In the genomic region with DNA sequence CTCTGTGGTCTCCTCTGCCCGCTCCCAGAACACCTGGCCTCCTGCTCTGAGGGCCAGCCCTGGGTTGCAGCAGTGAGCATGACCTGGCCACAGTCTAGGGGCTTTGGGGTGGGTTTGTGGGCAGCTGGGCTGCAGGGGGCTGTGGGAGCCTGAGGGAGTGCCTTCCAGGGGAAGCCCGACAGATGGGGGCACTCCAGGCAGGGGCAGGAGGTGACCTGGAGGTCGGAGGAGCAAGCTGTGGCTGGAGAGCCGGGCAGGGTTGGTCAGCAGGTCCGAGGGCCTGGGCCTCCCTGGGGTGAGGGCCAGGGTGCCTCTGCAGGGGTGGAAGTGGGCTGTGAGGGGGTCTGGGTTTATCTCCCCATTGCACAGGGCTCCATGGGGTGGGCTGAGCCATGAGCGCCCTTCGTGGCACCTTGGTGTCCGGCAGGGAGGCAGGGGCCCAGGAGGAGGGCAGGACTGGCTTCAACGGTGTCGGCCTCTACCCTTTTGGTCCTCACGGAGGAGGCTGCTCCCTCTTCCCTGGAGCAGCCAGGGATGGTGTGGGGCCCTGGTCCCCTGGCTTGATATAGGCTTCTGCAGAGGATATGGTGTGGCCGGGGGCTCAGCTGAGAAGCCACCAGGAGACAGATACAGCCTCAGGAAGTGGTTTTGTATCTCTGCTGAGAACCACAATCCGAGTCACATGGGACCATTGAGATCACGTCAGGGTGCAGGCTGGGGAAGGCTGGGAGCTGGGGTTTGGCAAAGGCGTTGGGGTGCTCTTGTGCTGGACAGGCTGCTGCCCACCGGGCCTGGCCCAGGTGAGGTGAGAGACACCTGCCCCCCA, we compare ENCODE assay signal across 9 cellular contexts. TPM values are rescaled to one million over a fixed set of nuclear protein-coding genes. Genes with fewer than 3 reads are reported as not detected.
DNase-seq lines count a peak whose midpoint lies in the region; ATAC-seq and TF ChIP-seq lines count a peak whose summit lies in the region.
"Had no signal": no experiment of that assay in that cellular context is flagged by ENCODE, and none has a peak within 500 bp of the region (broad histone marks: within the 10 kb centered on the region; RNA-seq: fewer than 3 reads in every experiment).

No MANE protein-coding gene starts in this region.

- DNase-seq in Peyer's patch (peak in 2 of 3 donors; percentile 80 to 84), NCI-H1694 treated with DMSO at 0.1 percent for 48 hours (lab: John Stamatoyannopoulos, UW) (no peak), mammary epithelial cell (no peak)
- peak; percentile 77 for DNase-seq in activated naive CD4-positive, alpha-beta T cell treated with anti-CD3 and anti-CD28 coated beads for 36 hours
- DNase-seq in stimulated activated CD4-positive, alpha-beta T cell treated with anti-CD3 and anti-CD28 coated beads, Interleukin-4, amount 100 ng/mL, for 24 hours, result peak; percentile 48

- H3K4me2 ChIP-seq in mammary epithelial cell (ENCODE audit: insufficient read depth, low read depth, low read length), result no peak overlapping the region

- H3K27ac ChIP-seq in Peyer's patch, result peak overlapping the region in 1 of 4 donors; percentile 38
- H3K27ac ChIP-seq in mammary epithelial cell (ENCODE audit: insufficient read depth, low read depth, low read length), result no peak overlapping the region

- no peak for TF ChIP-seq CTCF in Peyer's patch (IDR thresholded peaks at IDR 0.05)
- no peak for TF ChIP-seq CTCF in mammary epithelial cell (conservative IDR thresholded peaks at IDR 0.05 in 1 of 2, IDR thresholded peaks at IDR 0.05 in 1 of 2; ENCODE audit: extremely low read depth in 1 of 2, insufficient read depth in 1 of 2, low read depth in 1 of 2, low read length in 2 of 2)

- no peak overlapping the region for H3K27ac Mint-ChIP-seq in activated naive CD4-positive, alpha-beta T cell treated with anti-CD3 and anti-CD28 coated beads for 36 hours

- no peaks in the 10 kb centered on the region for H3K27me3 Mint-ChIP-seq in activated naive CD4-positive, alpha-beta T cell treated with anti-CD3 and anti-CD28 coated beads for 36 hours (ENCODE audit: low read depth)

- peak overlapping the region; percentile 12 for H3K4me3 Mint-ChIP-seq in activated naive CD4-positive, alpha-beta T cell treated with anti-CD3 and anti-CD28 coated beads for 36 hours

- H3K9me3 Mint-ChIP-seq in activated naive CD4-positive, alpha-beta T cell treated with anti-CD3 and anti-CD28 coated beads for 36 hours, result no peaks in the 10 kb centered on the region

- in situ Hi-C loops in mammary epithelial cell (cut with MboI; ENCODE audit: low sequenced_read_pairs in 2 of 2), result no loop called here

- no peaks in the 10 kb centered on the region for H4K20me1 ChIP-seq in mammary epithelial cell (ENCODE audit: insufficient read depth, low read length)

- H3K36me3 ChIP-seq in Peyer's patch (no peaks in the 10 kb centered on the region), mammary epithelial cell (ENCODE audit: insufficient read depth, low read length) (no peaks in the 10 kb centered on the region)

- H3K9ac ChIP-seq in mammary epithelial cell (ENCODE audit: insufficient read depth, low read length), result no peak overlapping the region

- dilution Hi-C loops in mammary epithelial cell (cut with HindIII; ENCODE audit: low sequenced_read_pairs), result no loop called here

- CTCF ChIA-PET in activated naive CD4-positive, alpha-beta T cell treated with anti-CD3 and anti-CD28 coated beads for 36 hours (lab: Charles Lee), result interaction anchor here (2.9 kb wide), 1 partner anchor 64 kb away, joined by 12 read pairs; no protein-coding TSS in a partner anchor
- CTCF ChIA-PET in mammary epithelial cell (lab: Charles Lee; ENCODE audit: low non-redundant PET), result no interaction called here

- peak; percentile 71 for ATAC-seq in GM18907 (IDR thresholded peaks at IDR 0.05; ENCODE audit: unreplicated experiment)
- no peak for ATAC-seq in HG02588 (IDR thresholded peaks at IDR 0.05; ENCODE audit: unreplicated experiment)
- ATAC-seq in GM18870 (IDR thresholded peaks at IDR 0.05; ENCODE audit: unreplicated experiment), result no peak

- H3K4me1 ChIP-seq in Peyer's patch (peaks cover 15 to 49% (median 34%) of the 10 kb centered on the region in 4 donors), mammary epithelial cell (ENCODE audit: insufficient read depth, low read length) (no peaks in the 10 kb centered on the region)

- H3K4me3 ChIP-seq in Peyer's patch, result peak overlapping the region in 1 of 4 donors; percentile 9
- no peak overlapping the region for H3K4me3 ChIP-seq in mammary epithelial cell (replicated peaks in 1 of 3; ENCODE audit: insufficient read depth in 1 of 3, low read depth in 2 of 3, low read length in 3 of 3)

- intact Hi-C loops in activated naive CD4-positive, alpha-beta T cell treated with anti-CD3 and anti-CD28 coated beads for 36 hours (cut with micrococcal nuclease), result loop anchor here (1.0 kb wide), 2 partner anchors 14 to 20 kb away; no protein-coding TSS in a partner anchor
- intact Hi-C loops in mammary epithelial cell (cut with micrococcal nuclease), result no loop called here

- TF ChIP-seq POLR2A in Peyer's patch (IDR thresholded peaks at IDR 0.05), result no peak

- H3K79me2 ChIP-seq in mammary epithelial cell (ENCODE audit: insufficient read depth, low read length), result no peaks in the 10 kb centered on the region

- no TSS peak for BruUV-seq in mammary epithelial cell (replicated peaks; lab: Mats Ljungman, UMichigan)

- H3K27me3 ChIP-seq in Peyer's patch (no peaks in the 10 kb centered on the region), mammary epithelial cell (ENCODE audit: insufficient read depth, low read length) (no peaks in the 10 kb centered on the region)

- WGBS in mammary epithelial cell (ENCODE audit: low coverage, missing lambda C conversion rate), result 90% methylated on average over 2 of the region's 16 CpGs

- H3K9me3 ChIP-seq in Peyer's patch (no peaks in the 10 kb centered on the region), mammary epithelial cell (replicated peaks; ENCODE audit: insufficient read depth, low read length) (no peaks in the 10 kb centered on the region)

- no peaks in the 10 kb centered on the region for H3K36me3 Mint-ChIP-seq in activated naive CD4-positive, alpha-beta T cell treated with anti-CD3 and anti-CD28 coated beads for 36 hours (ENCODE audit: low read depth)

- H2AFZ ChIP-seq in mammary epithelial cell (ENCODE audit: low read depth, low read length), result no peak overlapping the region

- H3K4me1 Mint-ChIP-seq in activated naive CD4-positive, alpha-beta T cell treated with anti-CD3 and anti-CD28 coated beads for 36 hours (ENCODE audit: low read depth), result peaks cover 66% of the 10 kb centered on the region

RNA-seq across cellular contexts. Expression of a gene that starts 22.3 kb away (rescaled TPM):
- total RNA-seq in Peyer's patch (10 to 100 TPM; 50.6 to 66.4 (median 54.2) TPM), mammary epithelial cell (under 1 TPM in 1 of 2 donors, not detected in 1; 0.83 TPM)
- 10 to 100 TPM; 10.6 to 10.8 TPM for total RNA-seq in activated naive CD4-positive, alpha-beta T cell treated with anti-CD3 and anti-CD28 coated beads for 36 hours
- not detected for polyA plus RNA-seq in mammary epithelial cell
- not detected for polyA minus RNA-seq in mammary epithelial cell

RNA-seq across cellular contexts. Expression of a gene that starts 22.8 kb away (rescaled TPM):
- 10 to 100 TPM in 3 of 4 donors, 1 to 10 TPM in 1; 8.1 to 24.2 (median 16.3) TPM for total RNA-seq in Peyer's patch
- not detected for total RNA-seq in activated naive CD4-positive, alpha-beta T cell treated with anti-CD3 and anti-CD28 coated beads for 36 hours
- total RNA-seq in mammary epithelial cell, result not detected
- not detected for polyA plus RNA-seq in mammary epithelial cell
- polyA minus RNA-seq in mammary epithelial cell, result not detected
- total RNA-seq: T-helper 2 cell treated with Interferon-gamma antibody and Interleukin-4, amounts not matched to agents 100 ng/mL and 5 ng/mL, for 36 hours had no signal

Comparison
In these comparisons a context has a peak if more than half of its experiments do, and no peak if none do; other contexts are left out.
1. DNase-seq: peak in Peyer's patch (2 of 3), activated naive CD4-positive, alpha-beta T cell treated with anti-CD3 and anti-CD28 coated beads for 36 hours (single experiment) and stimulated activated CD4-positive, alpha-beta T cell treated with anti-CD3 and anti-CD28 coated beads, Interleukin-4, amount 100 ng/mL, for 24 hours (single experiment); none in NCI-H1694 treated with DMSO at 0.1 percent for 48 hours (single experiment) and mammary epithelial cell (single experiment).
2. RNA of a gene that starts 22.3 kb away (total RNA-seq): 50.6 to 66.4 TPM in Peyer's patch and 10.6 to 10.8 TPM in activated naive CD4-positive, alpha-beta T cell treated with anti-CD3 and anti-CD28 coated beads for 36 hours; 0.83 TPM in mammary epithelial cell; every median in the first group is over 4 times any median in the second.
3. RNA of a gene that starts 22.8 kb away (total RNA-seq): 8.1 to 24.2 TPM in Peyer's patch; not detected in activated naive CD4-positive, alpha-beta T cell treated with anti-CD3 and anti-CD28 coated beads for 36 hours and not detected in mammary epithelial cell; every median in the first group is over 4 times any median in the second.